11 cellular contexts compared by ENCODE assay signal in the genomic region with DNA sequence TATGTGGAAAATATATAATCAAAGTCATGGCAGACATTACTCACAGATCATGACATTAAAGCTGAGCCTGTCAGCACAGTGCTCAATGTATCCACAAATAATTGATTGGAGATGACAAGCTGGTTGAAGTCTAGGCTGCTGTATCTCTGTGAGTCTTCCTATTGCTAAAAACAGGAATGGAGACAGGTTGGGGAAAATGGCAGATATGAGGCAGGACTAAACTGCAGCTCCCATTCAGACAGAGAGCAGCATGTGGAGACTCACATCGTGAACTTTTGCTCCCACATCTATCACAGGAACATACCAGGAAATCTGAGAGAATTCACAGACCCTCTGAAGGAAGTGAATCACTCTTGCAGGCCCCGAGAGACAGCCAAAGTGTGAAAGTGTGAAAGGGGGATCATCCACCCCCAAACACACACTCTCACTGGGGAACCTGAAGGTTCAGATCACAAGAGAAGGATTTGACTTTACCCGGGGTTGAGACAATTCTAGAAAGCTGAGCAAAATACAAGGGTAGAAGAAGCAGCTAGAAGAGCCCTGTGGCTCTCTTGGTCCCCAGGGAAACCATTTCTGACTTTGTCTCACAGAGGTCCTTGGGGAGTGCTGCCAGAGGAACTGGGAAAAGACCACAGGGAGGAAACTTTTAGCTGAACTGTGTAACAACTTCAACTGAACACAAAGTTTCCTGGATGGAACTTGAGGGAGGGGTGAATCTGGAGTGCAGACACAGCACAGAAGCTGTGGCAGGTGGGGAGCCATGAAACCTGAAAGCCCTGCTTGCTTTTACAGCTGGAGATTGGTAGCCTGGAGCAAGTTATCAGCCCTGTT.
A peak's percentile ranks its signal among the peaks of the same experiment; 100 is the strongest.
DNase-seq lines count a peak whose midpoint lies in the region; ATAC-seq lines count a peak whose summit lies in the region.
"Had no signal": no experiment of that assay in that cellular context is flagged by ENCODE, and none has a peak within 500 bp of the region (broad histone marks: within the 10 kb centered on the region; RNA-seq: fewer than 3 reads in every experiment).

No MANE protein-coding gene starts in this region.

- intact Hi-C loops in activated CD4-positive, alpha-beta T cell treated with anti-CD3 and anti-CD28 coated beads for 36 hours (cut with DNase I, micrococcal nuclease), result loop anchor here in 1 of 2 experiments (5.0 kb wide), 1 partner anchor 42 kb away; no protein-coding TSS in a partner anchor

- H3K36me3 Mint-ChIP-seq in activated CD4-positive, alpha-beta T cell treated with anti-CD3 and anti-CD28 coated beads for 36 hours (ENCODE audit: low read depth), result no peaks in the 10 kb centered on the region

- H3K4me3 Mint-ChIP-seq in activated CD4-positive, alpha-beta T cell treated with anti-CD3 and anti-CD28 coated beads for 36 hours, result no peak overlapping the region

- peak; percentile 74 for ATAC-seq in activated CD4-positive, alpha-beta T cell treated with anti-CD3 and anti-CD28 coated beads for 36 hours
- peak; percentile 40 for ATAC-seq in HG02588 (IDR thresholded peaks at IDR 0.05; ENCODE audit: unreplicated experiment)
- peak; percentile 34 for ATAC-seq in HG03565 (IDR thresholded peaks at IDR 0.05; ENCODE audit: unreplicated experiment)
- ATAC-seq: A549, pancreas had no signal

- DNase-seq in activated CD4-positive, alpha-beta T cell treated with anti-CD3 and anti-CD28 coated beads for 36 hours, result peak; percentile 16
- DNase-seq in activated CD4-positive, alpha-beta T cell treated with anti-CD3 and anti-CD28 coated beads, Interleukin-2, amount 50 U/mL, for 4 hours, result no peak
- peak; percentile 8 to 18 for DNase-seq in stimulated activated CD8-positive, alpha-beta memory T cell treated with anti-CD3 and anti-CD28 coated beads, Interleukin-15, amount 100 ng/mL, for 48 hours (ENCODE audit: low read depth in 2 of 2)
- DNase-seq in anterior cingulate cortex (lab: John Stamatoyannopoulos, UW) (no peak), NCI-H226 (no peak)
- no peak for DNase-seq in stimulated activated CD4-positive, alpha-beta T cell treated with anti-CD3 and anti-CD28 coated beads, Interleukin-15, amount 100 ng/mL, for 24 hours
- DNase-seq: pancreas, T-helper 9 cell had no signal

- H3K27ac Mint-ChIP-seq in activated CD4-positive, alpha-beta T cell treated with anti-CD3 and anti-CD28 coated beads for 36 hours, result no peak overlapping the region

- H3K27me3 Mint-ChIP-seq in activated CD4-positive, alpha-beta T cell treated with anti-CD3 and anti-CD28 coated beads for 36 hours, result peaks cover 3% of the 10 kb centered on the region

- CTCF ChIA-PET in activated CD4-positive, alpha-beta T cell treated with anti-CD3 and anti-CD28 coated beads for 36 hours (lab: Charles Lee), result interaction anchor here (0.6 to 1.0 kb wide), 3 partner anchors 14 to 152 kb away, joined by 3 to 4 read pairs (median 3); no protein-coding TSS in a partner anchor

- peaks cover 10% of the 10 kb centered on the region for H3K4me1 Mint-ChIP-seq in activated CD4-positive, alpha-beta T cell treated with anti-CD3 and anti-CD28 coated beads for 36 hours

- no peaks in the 10 kb centered on the region for H3K9me3 Mint-ChIP-seq in activated CD4-positive, alpha-beta T cell treated with anti-CD3 and anti-CD28 coated beads for 36 hours (ENCODE audit: low read depth)

- POLR2A ChIA-PET in activated CD4-positive, alpha-beta T cell treated with anti-CD3 and anti-CD28 coated beads for 36 hours (lab: Charles Lee), result no interaction called here

Comparison
In these comparisons a context has a peak if more than half of its experiments do, and no peak if none do; other contexts are left out.
1. DNase-seq: peak in activated CD4-positive, alpha-beta T cell treated with anti-CD3 and anti-CD28 coated beads for 36 hours (single experiment) and stimulated activated CD8-positive, alpha-beta memory T cell treated with anti-CD3 and anti-CD28 coated beads, Interleukin-15, amount 100 ng/mL, for 48 hours (2 of 2); none in activated CD4-positive, alpha-beta T cell treated with anti-CD3 and anti-CD28 coated beads, Interleukin-2, amount 50 U/mL, for 4 hours (0 of 2), anterior cingulate cortex (0 of 58), stimulated activated CD4-positive, alpha-beta T cell treated with anti-CD3 and anti-CD28 coated beads, Interleukin-15, amount 100 ng/mL, for 24 hours (single experiment) and NCI-H226 (single experiment).
2. Peak in every context shown above with its lines, with median percentiles within 50 percentile points of each other: ATAC-seq.